In genomic region chr12:50387487-50387886, GRCh38 we compare ENCODE assay signal across 14 cellular contexts. TPM values are rescaled to one million over a fixed set of nuclear protein-coding genes. Genes with fewer than 3 reads are reported as not detected.
DNase-seq lines count a peak whose midpoint lies in the region; ATAC-seq and TF ChIP-seq lines count a peak whose summit lies in the region.
"Had no signal": no experiment of that assay in that cellular context is flagged by ENCODE, and none has a peak within 500 bp of the region (broad histone marks: within the 10 kb centered on the region; RNA-seq: fewer than 3 reads in every experiment).

No MANE protein-coding gene starts in this region.

- CTCF ChIA-PET in OCI-LY7 (lab: Charles Lee; ENCODE audit: unreplicated experiment) = no interaction called here

- H2AFZ ChIP-seq in OCI-LY7 (ENCODE audit: low read length) = peak overlapping the region; percentile 53

- H3K27ac ChIP-seq in OCI-LY7 (ENCODE audit: low read depth, low read length, poor library complexity, severe bottlenecking) = no peak overlapping the region

- H3K4me3 ChIP-seq in OCI-LY7 (ENCODE audit: low read depth, low read length, poor library complexity, severe bottlenecking) (no peak overlapping the region), fibroblast of pulmonary artery (replicated peaks; ENCODE audit: low read depth, low read length) (no peak overlapping the region)
- H3K4me3 ChIP-seq: adrenal gland had no signal

- intact Hi-C loops in OCI-LY7 (cut with micrococcal nuclease; ENCODE audit: unreplicated experiment) = no loop called here

- H3K4me1 ChIP-seq in OCI-LY7 (ENCODE audit: insufficient read depth, low read length, poor library complexity, severe bottlenecking) = peaks cover 6% of the 10 kb centered on the region

- no TSS peak for BruUV-seq in OCI-LY7 (replicated peaks; lab: Mats Ljungman, UMichigan)

- no peak for TF ChIP-seq CTCF in OCI-LY7 (conservative IDR thresholded peaks at IDR 0.05; ENCODE audit: low read length)
- no peak for TF ChIP-seq CTCF in fibroblast of pulmonary artery (IDR thresholded peaks at IDR 0.05; ENCODE audit: low read length, missing control alignments)
- no peak for TF ChIP-seq CTCF in type B pancreatic cell (conservative IDR thresholded peaks at IDR 0.05)

- peak overlapping the region; percentile 0 for H3K27ac Mint-ChIP-seq in type B pancreatic cell
- H3K27ac Mint-ChIP-seq: endodermal cell, immature natural killer cell had no signal

- H3K4me2 ChIP-seq in OCI-LY7 (ENCODE audit: low read length) = peak overlapping the region; percentile 29; the same call in 1 of the 2 replicates

- peak; percentile 7 for DNase-seq in activated CD8-positive, alpha-beta memory T cell treated with anti-CD3 and anti-CD28 coated beads for 24 hours
- no peak for DNase-seq in activated CD8-positive, alpha-beta memory T cell treated with anti-CD3 and anti-CD28 coated beads, Interleukin-2, amount 50 U/mL, for 4 hours
- no peak for DNase-seq in OCI-LY7 (ENCODE audit: low spot score)
- DNase-seq in fibroblast of pulmonary artery (ENCODE audit: low read depth) = peak; percentile 10
- no peak for DNase-seq in type B pancreatic cell (ENCODE audit: extremely low spot score, unreplicated experiment)
- DNase-seq: GF-D8; immature natural killer cell; stimulated activated naive CD8-positive, alpha-beta T cell treated with anti-CD3 and anti-CD28 coated beads, Interleukin-15, Interleukin-2, amounts not matched to agents 100 U/mL and 50 U/mL, for 24 hours; T1000 had no signal

- H3K9me3 ChIP-seq in OCI-LY7 (ENCODE audit: low read length) = no peaks in the 10 kb centered on the region
- H3K9me3 ChIP-seq: adrenal gland had no signal

- peaks cover 12% of the 10 kb centered on the region for H3K4me1 Mint-ChIP-seq in type B pancreatic cell (ENCODE audit: unreplicated experiment)
- H3K4me1 Mint-ChIP-seq: immature natural killer cell had no signal

- H3K27me3 Mint-ChIP-seq in type B pancreatic cell = no peaks in the 10 kb centered on the region

- H3K9me3 Mint-ChIP-seq in type B pancreatic cell = no peaks in the 10 kb centered on the region
- H3K9me3 Mint-ChIP-seq: endodermal cell, immature natural killer cell had no signal

- no peaks in the 10 kb centered on the region for H3K36me3 Mint-ChIP-seq in type B pancreatic cell
- H3K36me3 Mint-ChIP-seq: immature natural killer cell had no signal

- ATAC-seq in activated CD4-positive, CD25-positive, alpha-beta regulatory T cell treated with anti-CD3 and anti-CD28 coated beads, Interleukin-2, amount 50 U/mL, for 24 hours = no peak
- ATAC-seq in GM19351 (IDR thresholded peaks at IDR 0.05; ENCODE audit: unreplicated experiment) (no peak), HG03097 (IDR thresholded peaks at IDR 0.05; ENCODE audit: low FRiP score, unreplicated experiment) (no peak)
- ATAC-seq: stimulated activated naive CD8-positive, alpha-beta T cell treated with anti-CD3 and anti-CD28 coated beads, Interleukin-15, Interleukin-2, amounts not matched to agents 100 U/mL and 50 U/mL, for 24 hours had no signal

- no peaks in the 10 kb centered on the region for H3K9me2 ChIP-seq in OCI-LY7 (ENCODE audit: insufficient read depth, low read length)

- POLR2A ChIA-PET in OCI-LY7 (lab: Charles Lee) = interaction anchor here (0.6 to 1.1 kb wide), 3 partner anchors 9 to 362 kb away, joined by 3 to 5 read pairs (median 3); partner anchors contain the start of gene FAM186A

- peak overlapping the region; percentile 35 for H3K4me3 Mint-ChIP-seq in type B pancreatic cell
- H3K4me3 Mint-ChIP-seq: endodermal cell, immature natural killer cell had no signal

- no peaks in the 10 kb centered on the region for H3K79me2 ChIP-seq in OCI-LY7 (ENCODE audit: insufficient read depth, low read depth, low read length)

- no peaks in the 10 kb centered on the region for H3K36me3 ChIP-seq in OCI-LY7 (ENCODE audit: insufficient read depth, low read length)
- H3K36me3 ChIP-seq: adrenal gland had no signal

- H4K20me1 ChIP-seq in OCI-LY7 (ENCODE audit: insufficient read depth, low read length) = no peaks in the 10 kb centered on the region

RNA-seq across cellular contexts. Expression of gene FAM186A, which starts 8.9 kb away (rescaled TPM):
- not detected in 2 replicates for total RNA-seq in OCI-LY7 (2014; rRNA removed; shearing (Covaris generic))
- not detected in 2 replicates for total RNA-seq in OCI-LY7 (2022)
- not detected in 2 replicates for total RNA-seq in type B pancreatic cell (ENCODE audit: low replicate concordance)
- total RNA-seq: adrenal gland, endodermal cell had no signal

RNA-seq across cellular contexts. Expression of gene LARP4, which starts 13.2 kb away (rescaled TPM):
- 32.9 and 35.0 TPM in 2 replicates for total RNA-seq in OCI-LY7 (2014; rRNA removed; shearing (Covaris generic))
- total RNA-seq in OCI-LY7 (2022) = 69.6 and 84.1 TPM in 2 replicates
- 50.5 and 55.3 TPM in 2 replicates for total RNA-seq in type B pancreatic cell (ENCODE audit: low replicate concordance)

Comparison
In these comparisons a context has a peak if more than half of its experiments do, and no peak if none do; other contexts are left out.
1. DNase-seq: peak in activated CD8-positive, alpha-beta memory T cell treated with anti-CD3 and anti-CD28 coated beads for 24 hours (single experiment) and fibroblast of pulmonary artery (single experiment); none in activated CD8-positive, alpha-beta memory T cell treated with anti-CD3 and anti-CD28 coated beads, Interleukin-2, amount 50 U/mL, for 4 hours (single experiment), OCI-LY7 (single experiment) and type B pancreatic cell (single experiment).